ENCODE assay signal across 8 cellular contexts in genomic region chr11:35418282-35418846, GRCh38. TPM values are rescaled to one million over a fixed set of nuclear protein-coding genes. Genes with fewer than 3 reads are reported as not detected.
DNase-seq lines count a peak whose midpoint lies in the region; ATAC-seq and TF ChIP-seq lines count a peak whose summit lies in the region.

No MANE protein-coding gene starts in this region.

- intact Hi-C loops in psoas muscle (cut with DNase I): no loop called here
- intact Hi-C loops in mucosa of descending colon (cut with DNase I, micrococcal nuclease): no loop called here

- no peak for TF ChIP-seq CTCF in epithelial cell of esophagus (IDR thresholded peaks at IDR 0.05; ENCODE audit: insufficient read depth, low read depth, low read length, missing control alignments)
- no peak for TF ChIP-seq CTCF in psoas muscle (IDR thresholded peaks at IDR 0.05)
- no peak for TF ChIP-seq CTCF in mucosa of descending colon (IDR thresholded peaks at IDR 0.05)

- H3K9me3 ChIP-seq in psoas muscle (no peaks in the 10 kb centered on the region), mucosa of descending colon (no peaks in the 10 kb centered on the region)

- H3K4me3 ChIP-seq in epithelial cell of esophagus (ENCODE audit: low read length): no peak overlapping the region
- peak overlapping the region; percentile 63 for H3K4me3 ChIP-seq in psoas muscle
- H3K4me3 ChIP-seq in mucosa of descending colon: no peak overlapping the region

- peaks cover 10 to 65% (median 10%) of the 10 kb centered on the region in 3 donors for H3K27me3 ChIP-seq in psoas muscle (ENCODE audit: insufficient read depth in 3 of 3, low read length in 2 of 3)

- WGBS in psoas muscle, 3 donors: 5 to 19% (median 6%) methylated on average over 29 of the region's 29 CpGs

- H3K27ac ChIP-seq in psoas muscle: no peak overlapping the region

- peak in 1 of 4 donors; percentile 41 for ATAC-seq in psoas muscle
- no peak for ATAC-seq in mucosa of descending colon
- no peak for ATAC-seq in HG02981 (IDR thresholded peaks at IDR 0.05; ENCODE audit: unreplicated experiment)

- peak; percentile 73 for DNase-seq in G401 (ENCODE audit: low spot score)
- DNase-seq in NCI-H69 (lab: John Stamatoyannopoulos, UW): peak; percentile 86
- DNase-seq in epithelial cell of esophagus (ENCODE audit: low read depth): peak; percentile 13
- no peak for DNase-seq in psoas muscle
- DNase-seq in NK-92 (lab: John Stamatoyannopoulos, UW; ENCODE audit: unreplicated experiment): no peak
- DNase-seq in mucosa of descending colon: no peak
- no peak for DNase-seq in activated CD4-positive, CD25-positive, alpha-beta regulatory T cell (lab: John Stamatoyannopoulos, UW)

- in situ Hi-C loops in G401 (cut with HindIII; ENCODE audit: low sequenced_read_pairs): no loop called here

- H3K36me3 ChIP-seq in psoas muscle (ENCODE audit: insufficient read depth in 1 of 2, low read depth in 1 of 2) (no peaks in the 10 kb centered on the region), mucosa of descending colon (ENCODE audit: low read depth) (no peaks in the 10 kb centered on the region)

- H3K4me1 ChIP-seq in psoas muscle (peaks cover 5% of the 10 kb centered on the region), mucosa of descending colon (ENCODE audit: low read depth) (peaks cover 17% of the 10 kb centered on the region)

RNA-seq across cellular contexts. Expression of gene SLC1A2, which starts 1.0 kb away (rescaled TPM):
- 0.14 TPM in 1 of 2 replicates, not detected in the other for total RNA-seq in G401 (2014; rRNA removed; shearing (Covaris generic))
- 1 to 10 TPM in 2 of 4 donors, under 1 TPM in 2; 0.08 to 2.0 (median 0.91) TPM for total RNA-seq in psoas muscle
- under 1 TPM; 0.05 to 0.70 (median 0.35) TPM for polyA plus RNA-seq in psoas muscle
- total RNA-seq in mucosa of descending colon: 1 to 10 TPM in 1 of 3 donors, under 1 TPM in 2; 0.12 to 1.1 (median 0.32) TPM

Comparison
In these comparisons a context has a peak if more than half of its experiments do, and no peak if none do; other contexts are left out.
1. DNase-seq: peak in G401 (single experiment), NCI-H69 (single experiment) and epithelial cell of esophagus (single experiment); none in psoas muscle (0 of 2), NK-92 (single experiment), mucosa of descending colon (0 of 3) and activated CD4-positive, CD25-positive, alpha-beta regulatory T cell (0 of 4).